Comparison of ENCODE assay signal across 1 cellular context in genomic region chr14:50935126-50936090, GRCh38.
TF ChIP-seq lines count a peak whose summit lies in the region.

No MANE protein-coding gene starts in this region.

TF ChIP-seq in HepG2, 621 proteins besides CTCF, POLR2A, EP300 and RAD21 (continued from another document and continues in another):
- TF ChIP-seq AKNA (CRISPR knock-in tag; IDR thresholded peaks at IDR 0.05; ENCODE audit: borderline replicate concordance) (no peak), SUZ12 (IDR thresholded peaks at IDR 0.05; ENCODE audit: low read depth, low read length) (no peak), PAXIP1 (CRISPR knock-in tag; conservative IDR thresholded peaks at IDR 0.05) (peak; percentile 96), ZNF20 (CRISPR knock-in tag; IDR thresholded peaks at IDR 0.05) (no peak), ZNF670 (CRISPR knock-in tag; IDR thresholded peaks at IDR 0.05; ENCODE audit: borderline replicate concordance) (no peak), SNAPC5 (CRISPR knock-in tag; IDR thresholded peaks at IDR 0.05; ENCODE audit: borderline replicate concordance) (no peak), CBFB (CRISPR knock-in tag; IDR thresholded peaks at IDR 0.05) (peak; percentile 76; the same call in 1 of the 2 replicates), ATM (IDR thresholded peaks at IDR 0.05; ENCODE audit: borderline replicate concordance) (no peak), CBX1 (IDR thresholded peaks at IDR 0.05; ENCODE audit: low read depth) (no peak), SMARCC2 (IDR thresholded peaks at IDR 0.05) (no peak), POLR2AphosphoS2 (IDR thresholded peaks at IDR 0.05; ENCODE audit: low read depth, low read length) (no peak), PRDM15 (CRISPR knock-in tag; IDR thresholded peaks at IDR 0.05) (peak; percentile 87), MIER3 (CRISPR knock-in tag; IDR thresholded peaks at IDR 0.05; ENCODE audit: borderline replicate concordance) (peak; percentile 63; the same call in 1 of the 2 replicates), RXRB (CRISPR knock-in tag; IDR thresholded peaks at IDR 0.05; ENCODE audit: borderline replicate concordance) (peak; percentile 98), SATB2 (CRISPR knock-in tag; IDR thresholded peaks at IDR 0.05) (no peak; the same call in 1 of the 2 replicates), CBX5 (CRISPR knock-in tag; IDR thresholded peaks at IDR 0.05; ENCODE audit: borderline replicate concordance) (no peak), KDM6A (CRISPR knock-in tag; IDR thresholded peaks at IDR 0.05; ENCODE audit: low read depth) (peak; percentile 78), SRSF4 (IDR thresholded peaks at IDR 0.05; ENCODE audit: low read depth, low read length, poor library complexity, severe bottlenecking) (no peak), TIGD3 (CRISPR knock-in tag; IDR thresholded peaks at IDR 0.05; ENCODE audit: borderline replicate concordance) (no peak), RFXANK (CRISPR knock-in tag; IDR thresholded peaks at IDR 0.05) (no peak), U2AF2 (IDR thresholded peaks at IDR 0.05; ENCODE audit: low read depth, low read length) (no peak), ZNF816 (CRISPR knock-in tag; IDR thresholded peaks at IDR 0.05; ENCODE audit: borderline replicate concordance) (no peak), ZNF775 (CRISPR knock-in tag; IDR thresholded peaks at IDR 0.05; ENCODE audit: borderline replicate concordance) (no peak), REL (CRISPR knock-in tag; conservative IDR thresholded peaks at IDR 0.05) (no peak), ZNF12 (CRISPR knock-in tag; IDR thresholded peaks at IDR 0.05) (no peak), MLXIP (CRISPR knock-in tag; IDR thresholded peaks at IDR 0.05; ENCODE audit: borderline replicate concordance) (no peak), FOXO4 (CRISPR knock-in tag; conservative IDR thresholded peaks at IDR 0.05) (no peak), TRIM22 (IDR thresholded peaks at IDR 0.05) (no peak), SSRP1 (CRISPR knock-in tag; IDR thresholded peaks at IDR 0.05) (no peak), ZNF253 (CRISPR knock-in tag; IDR thresholded peaks at IDR 0.05; ENCODE audit: borderline replicate concordance) (no peak), ZNF574 (CRISPR knock-in tag; IDR thresholded peaks at IDR 0.05) (peak; percentile 59; the same call in 1 of the 2 replicates), ZNF275 (CRISPR knock-in tag; IDR thresholded peaks at IDR 0.05; ENCODE audit: borderline replicate concordance) (no peak)
